1 cellular context compared by ENCODE assay signal in genomic region chr10:103828587-103829186, GRCh38.
TF ChIP-seq lines count a peak whose summit lies in the region.

No MANE protein-coding gene starts in this region.

TF ChIP-seq in GM12878, 131 proteins besides CTCF, POLR2A, EP300 and RAD21:
- TF ChIP-seq POU2F2 (IDR thresholded peaks at IDR 0.05; ENCODE audit: borderline replicate concordance, low read depth, low read length) (peak; percentile 53; the same call in 1 of the 3 replicates), TCF12 (IDR thresholded peaks at IDR 0.05; ENCODE audit: low read depth, low read length) (no peak), EZH2 (IDR thresholded peaks at IDR 0.05; ENCODE audit: borderline replicate concordance, control insufficient read depth, low read depth, low read length) (no peak)
